Comparison of ENCODE assay signal across 25 cellular contexts in genomic region chr10:101237908-101238731, GRCh38. TPM values are rescaled to one million over a fixed set of nuclear protein-coding genes. Genes with fewer than 3 reads are reported as not detected.
"Had no signal": no experiment of that assay in that cellular context is flagged by ENCODE, and none has a peak within 500 bp of the region (broad histone marks: within the 10 kb centered on the region; RNA-seq: fewer than 3 reads in every experiment).

No MANE protein-coding gene starts in this region.

- H3K36me3 Mint-ChIP-seq: activated CD4-positive, alpha-beta memory T cell treated with anti-CD3 and anti-CD28 coated beads for 36 hours; activated naive CD8-positive, alpha-beta T cell treated with anti-CD3 and anti-CD28 coated beads, Interleukin-2, amount 10 ng/mL, durations not matched to agents 7 days and 5 days; stimulated activated memory B cell treated with anti-CD40 and anti-IgM and Interleukin-4, amounts not matched to agents 10 μg/mL and 1 μg/mL and 100 μg/mL, for 72 hours had no signal

- H3K4me3 Mint-ChIP-seq: activated CD4-positive, alpha-beta memory T cell treated with anti-CD3 and anti-CD28 coated beads for 36 hours; activated T-helper 1 cell treated with anti-CD3 and anti-CD28 coated beads, Interleukin-12 subunit alpha, Interleukin-12 subunit beta, Interleukin-2, Interleukin-4 antibody, amounts not matched to agents 30 ng/mL and 10 ng/mL and 1 ng/mL, durations not matched to agents 14 hours and 24 hours and 36 hours had no signal

- FAIRE-seq: TTC549 had no signal

- H3K9me3 Mint-ChIP-seq: activated CD4-positive, alpha-beta memory T cell treated with anti-CD3 and anti-CD28 coated beads for 36 hours; activated naive CD8-positive, alpha-beta T cell treated with anti-CD3 and anti-CD28 coated beads, Interleukin-2, amount 10 ng/mL, durations not matched to agents 7 days and 5 days; activated T-helper 1 cell treated with anti-CD3 and anti-CD28 coated beads, Interleukin-12 subunit alpha, Interleukin-12 subunit beta, Interleukin-2, Interleukin-4 antibody, amounts not matched to agents 30 ng/mL and 10 ng/mL and 1 ng/mL, durations not matched to agents 14 hours and 24 hours and 36 hours; nephron progenitor cell; stimulated activated memory B cell treated with anti-CD40 and anti-IgM and Interleukin-4, amounts not matched to agents 10 μg/mL and 1 μg/mL and 100 μg/mL, for 72 hours had no signal

- H3K27ac Mint-ChIP-seq: activated CD4-positive, alpha-beta memory T cell treated with anti-CD3 and anti-CD28 coated beads for 36 hours; activated naive CD8-positive, alpha-beta T cell treated with anti-CD3 and anti-CD28 coated beads, Interleukin-2, amount 10 ng/mL, durations not matched to agents 7 days and 5 days; nephron progenitor cell had no signal

- DNase-seq: activated CD4-positive, alpha-beta T cell treated with anti-CD3 and anti-CD28 coated beads for 4 hours; activated T-cell treated with anti-CD3 and anti-CD28 coated beads for 4 hours; amygdala; foreskin keratinocyte; hippocampal formation; islet precursor cell; lower lobe of right lung; sigmoid colon; spleen; tibial artery had no signal

- H3K36me3 ChIP-seq: lower lobe of right lung, prostate gland, sigmoid colon, spleen, tibial artery had no signal

- ATAC-seq: stimulated activated memory B cell treated with anti-CD40 and anti-IgM and Interleukin-4, amounts not matched to agents 10 μg/mL and 1 μg/mL and 100 μg/mL, for 72 hours had no signal

- H3K27ac ChIP-seq: coronary artery, foreskin keratinocyte, lower lobe of right lung, prostate gland, sigmoid colon, spleen, tibial artery had no signal

- H3K9me3 ChIP-seq: lower lobe of right lung, prostate gland, sigmoid colon, spleen had no signal

- H3K4me3 ChIP-seq: lower lobe of right lung, prostate gland, sigmoid colon, tibial artery had no signal

- H3K4me1 ChIP-seq: foreskin keratinocyte, prostate gland had no signal

RNA-seq across cellular contexts. Expression of gene LBX1, which starts 8.9 kb away (rescaled TPM):
- total RNA-seq: activated CD4-positive, alpha-beta memory T cell treated with anti-CD3 and anti-CD28 coated beads for 36 hours; activated naive CD8-positive, alpha-beta T cell treated with anti-CD3 and anti-CD28 coated beads, Interleukin-2, amount 10 ng/mL, durations not matched to agents 7 days and 5 days; activated T-helper 1 cell treated with anti-CD3 and anti-CD28 coated beads, Interleukin-12 subunit alpha, Interleukin-12 subunit beta, Interleukin-2, Interleukin-4 antibody, amounts not matched to agents 30 ng/mL and 10 ng/mL and 1 ng/mL, durations not matched to agents 14 hours and 24 hours and 36 hours; epithelial cell of proximal tubule; foreskin keratinocyte; left colon; lower lobe of right lung; osteocyte; prostate gland; sigmoid colon; spleen; subcutaneous adipose tissue; T-helper 2 cell treated with Interferon-gamma antibody and Interleukin-4, amounts not matched to agents 100 ng/mL and 5 ng/mL, for 36 hours; urinary bladder had no signal
- polyA plus RNA-seq: fibroblast of lung, foreskin keratinocyte, sigmoid colon, spleen, urinary bladder had no signal
